ENCODE assay signal across 18 cellular contexts in the genomic region with DNA sequence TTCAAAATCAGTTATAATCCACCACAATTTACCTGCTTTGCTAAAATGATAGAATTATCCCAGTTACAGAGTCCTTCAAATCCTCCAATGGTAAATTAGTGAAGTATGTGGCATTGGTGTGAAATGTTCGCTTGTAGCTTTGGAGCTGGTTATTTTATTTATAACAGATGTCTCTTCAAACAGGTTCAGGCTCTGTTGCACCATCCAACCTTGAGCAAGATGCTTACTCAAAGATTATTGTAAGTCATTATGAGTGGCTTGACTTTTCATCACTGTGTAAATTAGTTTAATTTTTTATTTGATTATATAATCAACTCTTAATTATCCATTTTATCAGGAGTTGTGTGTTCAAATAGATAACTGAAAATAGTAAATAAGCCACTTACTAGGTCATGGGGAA.
DNase-seq lines count a peak whose midpoint lies in the region; ATAC-seq and TF ChIP-seq lines count a peak whose summit lies in the region.
"Had no signal": no experiment of that assay in that cellular context is flagged by ENCODE, and none has a peak within 500 bp of the region (broad histone marks: within the 10 kb centered on the region; RNA-seq: fewer than 3 reads in every experiment).

No MANE protein-coding gene starts in this region.

- peak; percentile 32 for DNase-seq in DMS 273 (lab: John Stamatoyannopoulos, UW; ENCODE audit: unreplicated experiment)
- no peak for DNase-seq in DMS 273 treated with DMSO at 0.1 percent for 48 hours (lab: John Stamatoyannopoulos, UW)
- DNase-seq in erythroblast (lab: John Stamatoyannopoulos, UW) = peak; percentile 66 to 76
- peak; percentile 28 for DNase-seq in iris pigment epithelial cell (ENCODE audit: low read depth)
- DNase-seq in stimulated activated effector memory CD8-positive, alpha-beta T cell treated with anti-CD3 and anti-CD28 coated beads, Interleukin-12 subunit alpha, Interleukin-12 subunit beta, amount 100 ng/mL, for 72 hours (ENCODE audit: low spot score in 2 of 2) = no peak
- no peak for DNase-seq in HK-2 (ENCODE audit: unreplicated experiment)
- no peak for DNase-seq in GM19240 (ENCODE audit: insufficient read length, low spot score)
- DNase-seq: DND-41; NCI-H1092; NCI-H1436 treated with DMSO at 0.1 percent for 48 hours; NCI-H2029; NCI-H2171; NCI-H526 treated with DMSO at 0.1 percent for 48 hours; NK-92 treated with Interleukin-12 subunit alpha and Interleukin-12 subunit beta, amount 100 ng/mL, for 24 hours had no signal

- H3K9me3 Mint-ChIP-seq in stimulated activated effector memory CD8-positive, alpha-beta T cell treated with anti-CD3 and anti-CD28 coated beads, Interleukin-12 subunit alpha, Interleukin-12 subunit beta, amount 100 ng/mL, for 72 hours = no peaks in the 10 kb centered on the region
- H3K9me3 Mint-ChIP-seq: CD14-positive monocyte, HFFc6 had no signal

- H3K36me3 Mint-ChIP-seq in stimulated activated effector memory CD8-positive, alpha-beta T cell treated with anti-CD3 and anti-CD28 coated beads, Interleukin-12 subunit alpha, Interleukin-12 subunit beta, amount 100 ng/mL, for 72 hours = no peaks in the 10 kb centered on the region

- peaks cover 30% of the 10 kb centered on the region for H3K4me1 Mint-ChIP-seq in stimulated activated effector memory CD8-positive, alpha-beta T cell treated with anti-CD3 and anti-CD28 coated beads, Interleukin-12 subunit alpha, Interleukin-12 subunit beta, amount 100 ng/mL, for 72 hours

- TF ChIP-seq POLR2A in erythroblast (IDR thresholded peaks at IDR 0.05; ENCODE audit: low read length) = no peak

- no peak for ATAC-seq in stimulated activated effector memory CD8-positive, alpha-beta T cell treated with anti-CD3 and anti-CD28 coated beads, Interleukin-12 subunit alpha, Interleukin-12 subunit beta, amount 100 ng/mL, for 72 hours
- ATAC-seq in GM18858 (IDR thresholded peaks at IDR 0.05; ENCODE audit: unreplicated experiment) = no peak
- ATAC-seq: Right ventricle myocardium inferior had no signal

- peak overlapping the region; percentile 43 for H3K4me3 Mint-ChIP-seq in stimulated activated effector memory CD8-positive, alpha-beta T cell treated with anti-CD3 and anti-CD28 coated beads, Interleukin-12 subunit alpha, Interleukin-12 subunit beta, amount 100 ng/mL, for 72 hours
- H3K4me3 Mint-ChIP-seq: CD14-positive monocyte, HFFc6 had no signal

- no peak overlapping the region for H3K27ac Mint-ChIP-seq in stimulated activated effector memory CD8-positive, alpha-beta T cell treated with anti-CD3 and anti-CD28 coated beads, Interleukin-12 subunit alpha, Interleukin-12 subunit beta, amount 100 ng/mL, for 72 hours
- H3K27ac Mint-ChIP-seq: CD14-positive monocyte, HFFc6 had no signal

Comparison
In these comparisons a context has a peak if more than half of its experiments do, and no peak if none do; other contexts are left out.
1. DNase-seq: peak in DMS 273 (single experiment), erythroblast (2 of 2) and iris pigment epithelial cell (single experiment); none in DMS 273 treated with DMSO at 0.1 percent for 48 hours (single experiment), stimulated activated effector memory CD8-positive, alpha-beta T cell treated with anti-CD3 and anti-CD28 coated beads, Interleukin-12 subunit alpha, Interleukin-12 subunit beta, amount 100 ng/mL, for 72 hours (0 of 2), HK-2 (single experiment) and GM19240 (single experiment).